In genomic region chr11:77407613-77408012, GRCh38 we compare ENCODE assay signal across 9 cellular contexts.
DNase-seq lines count a peak whose midpoint lies in the region; ATAC-seq, FAIRE-seq and TF ChIP-seq lines count a peak whose summit lies in the region.
"Had no signal": no experiment of that assay in that cellular context is flagged by ENCODE, and none has a peak within 500 bp of the region (broad histone marks: within the 10 kb centered on the region; RNA-seq: fewer than 3 reads in every experiment).

No MANE protein-coding gene starts in this region.

- in situ Hi-C loops in G401 (cut with HindIII; ENCODE audit: low sequenced_read_pairs) = no loop called here

- no peak for FAIRE-seq in pancreas (lab: Jason Lieb, UNC)

- intact Hi-C loops in pancreas (cut with DNase I) = no loop called here

- no peak overlapping the region for H3K4me3 Mint-ChIP-seq in chondrocyte (ENCODE audit: unreplicated experiment)

- no peaks in the 10 kb centered on the region for H3K36me3 Mint-ChIP-seq in chondrocyte (ENCODE audit: low read depth)

- H3K27me3 ChIP-seq in pancreas = no peaks in the 10 kb centered on the region

- H3K36me3 ChIP-seq in pancreas = no peaks in the 10 kb centered on the region

- 5 to 6% methylated on average over 4 of the region's 4 CpGs for WGBS in pancreas, 2 donors

- no peak overlapping the region for H3K4me3 ChIP-seq in pancreas
- H3K4me3 ChIP-seq: skin epidermis had no signal

- ATAC-seq in pancreas (peak; percentile 73 to 84 (median 80)), GM19035 (IDR thresholded peaks at IDR 0.05; ENCODE audit: unreplicated experiment) (no peak), HG03342 (IDR thresholded peaks at IDR 0.05; ENCODE audit: unreplicated experiment) (no peak)

- peaks cover 9 to 11% (median 10%) of the 10 kb centered on the region in 3 donors for H3K4me1 ChIP-seq in pancreas

- H3K27ac ChIP-seq in pancreas = no peak overlapping the region
- H3K27ac ChIP-seq: skin epidermis had no signal

- H3K9me3 ChIP-seq in pancreas = no peaks in the 10 kb centered on the region

- no peak for TF ChIP-seq CTCF in chondrocyte (IDR thresholded peaks at IDR 0.05)
- no peak for TF ChIP-seq CTCF in pancreas (IDR thresholded peaks at IDR 0.05)

- no peaks in the 10 kb centered on the region for H3K27me3 Mint-ChIP-seq in chondrocyte (ENCODE audit: low read depth)

- peaks cover 38% of the 10 kb centered on the region for H3K4me1 Mint-ChIP-seq in chondrocyte (ENCODE audit: low read depth)

- H3K9me3 Mint-ChIP-seq in chondrocyte (ENCODE audit: low read depth) = no peaks in the 10 kb centered on the region

- H3K27ac Mint-ChIP-seq in chondrocyte (ENCODE audit: unreplicated experiment) = peak overlapping the region; percentile 52

- DNase-seq in G401 (ENCODE audit: low spot score) (peak; percentile 91), NCI-H2196 treated with DMSO at 0.1 percent for 48 hours (lab: John Stamatoyannopoulos, UW; ENCODE audit: unreplicated experiment) (peak; percentile 79), chondrocyte (ENCODE audit: low spot score) (no peak), pancreas (peak in 4 of 6 donors; percentile 72 to 78 (median 75)), putamen (ENCODE audit: low spot score) (no peak)
- DNase-seq in activated effector memory CD4-positive, alpha-beta T cell treated with Interleukin-2 at 50 U/mL for 16 hours = no peak

Comparison
In these comparisons a context has a peak if more than half of its experiments do, and no peak if none do; other contexts are left out.
1. DNase-seq: peak in G401 (single experiment), NCI-H2196 treated with DMSO at 0.1 percent for 48 hours (single experiment) and pancreas (4 of 6); none in chondrocyte (single experiment), activated effector memory CD4-positive, alpha-beta T cell treated with Interleukin-2 at 50 U/mL for 16 hours (single experiment) and putamen (single experiment).
2. ATAC-seq: peak in pancreas (4 of 4); none in GM19035 (single experiment) and HG03342 (single experiment).